13 cellular contexts compared by ENCODE assay signal in genomic region chr2:224101820-224102630, GRCh38.
DNase-seq lines count a peak whose midpoint lies in the region; ATAC-seq, FAIRE-seq and TF ChIP-seq lines count a peak whose summit lies in the region.
"Had no signal": no experiment of that assay in that cellular context is flagged by ENCODE, and none has a peak within 500 bp of the region (broad histone marks: within the 10 kb centered on the region; RNA-seq: fewer than 3 reads in every experiment).

No MANE protein-coding gene starts in this region.

- TF ChIP-seq CTCF in omental fat pad (IDR thresholded peaks at IDR 0.05), result no peak
- no peak for TF ChIP-seq CTCF in lower lobe of right lung (IDR thresholded peaks at IDR 0.05)

- no peaks in the 10 kb centered on the region for H3K4me1 Mint-ChIP-seq in activated naive CD8-positive, alpha-beta T cell treated with anti-CD3 and anti-CD28 coated beads for 36 hours
- H3K4me1 Mint-ChIP-seq: endodermal cell had no signal

- no peaks in the 10 kb centered on the region for H3K4me1 ChIP-seq in lower lobe of right lung

- H3K9me3 Mint-ChIP-seq in activated naive CD8-positive, alpha-beta T cell treated with anti-CD3 and anti-CD28 coated beads for 36 hours, result no peaks in the 10 kb centered on the region
- H3K9me3 Mint-ChIP-seq: endodermal cell had no signal

- no peaks in the 10 kb centered on the region for H3K27me3 ChIP-seq in lower lobe of right lung (ENCODE audit: low read depth)

- peaks cover 19% of the 10 kb centered on the region for H3K27me3 Mint-ChIP-seq in activated naive CD8-positive, alpha-beta T cell treated with anti-CD3 and anti-CD28 coated beads for 36 hours

- no peak overlapping the region for H3K27ac Mint-ChIP-seq in activated naive CD8-positive, alpha-beta T cell treated with anti-CD3 and anti-CD28 coated beads for 36 hours
- H3K27ac Mint-ChIP-seq: endodermal cell had no signal

- H3K27ac ChIP-seq in lower lobe of right lung, result no peak overlapping the region

- no peaks in the 10 kb centered on the region for H3K9me3 ChIP-seq in lower lobe of right lung
- H3K9me3 ChIP-seq: mucosa of descending colon had no signal

- H3K36me3 Mint-ChIP-seq in activated naive CD8-positive, alpha-beta T cell treated with anti-CD3 and anti-CD28 coated beads for 36 hours, result no peaks in the 10 kb centered on the region

- H3K4me3 Mint-ChIP-seq in activated naive CD8-positive, alpha-beta T cell treated with anti-CD3 and anti-CD28 coated beads for 36 hours, result no peak overlapping the region
- H3K4me3 Mint-ChIP-seq: endodermal cell had no signal

- H3K4me3 ChIP-seq in lower lobe of right lung, result no peak overlapping the region
- H3K4me3 ChIP-seq: mucosa of descending colon had no signal

- DNase-seq in EH (ENCODE audit: low read depth), result peak; percentile 98
- peak; percentile 73 for DNase-seq in NOMO-1 treated with DMSO at 0.1 percent for 48 hours (lab: John Stamatoyannopoulos, UW; ENCODE audit: unreplicated experiment)
- no peak for DNase-seq in omental fat pad (ENCODE audit: low spot score)
- DNase-seq in activated naive CD8-positive, alpha-beta T cell treated with anti-CD3 and anti-CD28 coated beads for 36 hours, result no peak
- DNase-seq in lower lobe of right lung, result no peak
- no peak for DNase-seq in H54 (ENCODE audit: insufficient read length, low spot score)
- DNase-seq: activated T-cell treated with anti-CD3 and anti-CD28 coated beads for 4 hours, endodermal cell, mucosa of descending colon, NCI-H1048, SHP77 treated with DMSO at 0.1 percent for 48 hours had no signal

- intact Hi-C loops in lower lobe of right lung (cut with DNase I), result no loop called here

- FAIRE-seq in H54 (lab: Jason Lieb, UNC), result no peak

- peak; percentile 48 for ATAC-seq in esophagus mucosa
- ATAC-seq in omental fat pad (ENCODE audit: low FRiP score), result peak; percentile 27
- no peak for ATAC-seq in lower lobe of right lung
- no peak for ATAC-seq in GM19328 (IDR thresholded peaks at IDR 0.05; ENCODE audit: unreplicated experiment)
- ATAC-seq: mucosa of descending colon had no signal

- no peaks in the 10 kb centered on the region for H3K36me3 ChIP-seq in lower lobe of right lung

- TF ChIP-seq POLR2A in H54 (IDR thresholded peaks at IDR 0.05; ENCODE audit: low read depth, low read length), result no peak

Comparison
In these comparisons a context has a peak if more than half of its experiments do, and no peak if none do; other contexts are left out.
1. DNase-seq: peak in EH (single experiment) and NOMO-1 treated with DMSO at 0.1 percent for 48 hours (single experiment); none in omental fat pad (single experiment), activated naive CD8-positive, alpha-beta T cell treated with anti-CD3 and anti-CD28 coated beads for 36 hours (single experiment), lower lobe of right lung (single experiment) and H54 (single experiment).
2. ATAC-seq: peak in esophagus mucosa (single experiment) and omental fat pad (single experiment); none in lower lobe of right lung (0 of 2) and GM19328 (single experiment).